ENCODE assay signal across 8 cellular contexts in genomic region chr9:62801961-62802718, GRCh38.
DNase-seq lines count a peak whose midpoint lies in the region; ATAC-seq, FAIRE-seq and TF ChIP-seq lines count a peak whose summit lies in the region.
"Not testable (repeated sequence)": the region's sequence is repeated elsewhere in the genome, so short reads cannot be mapped to it uniquely, and the experiment has no call there.

No MANE protein-coding gene starts in this region.

- FAIRE-seq in GM12878 (lab: Jason Lieb, UNC), result not testable (repeated sequence)

- TF ChIP-seq CTCF in GM12878 (IDR thresholded peaks at IDR 0.05 in 2 of 3, conservative IDR thresholded peaks at IDR 0.05 in 1 of 3; ENCODE audit: control insufficient read depth in 2 of 3, extremely low read depth in 1 of 3, insufficient read depth in 1 of 3, low read depth in 3 of 3, low read length in 3 of 3), result peak in 2 of 3 experiments; percentile 15 to 34; a peak in 2 of 6 replicates
- not testable (repeated sequence) for TF ChIP-seq CTCF in neural progenitor cell (IDR thresholded peaks at IDR 0.05)

- not testable (repeated sequence) for H3F3A ChIP-seq in neural progenitor cell (ENCODE audit: low read depth)

- POLR2A ChIA-PET in GM12878 (lab: Charles Lee), result interaction anchor here (1.9 kb wide), 1 partner anchor 1015 kb away, joined by 9 read pairs; no protein-coding TSS in a partner anchor

- CTCF ChIA-PET in GM12878 (lab: Yijun Ruan, JAX), result interaction anchor here (1.2 kb wide), 1 partner anchor 1015 kb away, joined by 8 read pairs; no protein-coding TSS in a partner anchor

- not testable (repeated sequence) for H3K4me1 ChIP-seq in GM12878 (ENCODE audit: control insufficient read depth, insufficient read depth, low read length); neural progenitor cell

- H3K79me2 ChIP-seq in GM12878 (ENCODE audit: control insufficient read depth, insufficient read depth, low read length), result peaks cover 42% of the 10 kb centered on the region
- not testable (repeated sequence) for H3K79me2 ChIP-seq in neural progenitor cell (ENCODE audit: low read depth)

- peak; percentile 72 for TF ChIP-seq POLR2A in GM12878 (IDR thresholded peaks at IDR 0.05; ENCODE audit: low read depth, low read length)

- H3K36me3 Mint-ChIP-seq in T-helper 17 cell (ENCODE audit: low read depth); neural progenitor cell: not testable (repeated sequence)

- H2AFZ ChIP-seq in GM12878 (ENCODE audit: control insufficient read depth, low read depth, low read length) (peak overlapping the region; percentile 96), neural progenitor cell (replicated peaks) (peak overlapping the region; percentile 96)

- H3K4me3 Mint-ChIP-seq in T-helper 17 cell, result peak overlapping the region; percentile 73
- H3K4me3 Mint-ChIP-seq in neural progenitor cell, result peak overlapping the region; percentile 76

- not testable (repeated sequence) for H3K27me3 ChIP-seq in GM12878 (replicated peaks in 1 of 2; ENCODE audit: control insufficient read depth in 2 of 2, insufficient read depth in 2 of 2, low read length in 1 of 2)
- H3K27me3 ChIP-seq in neural progenitor cell, result peaks cover 84% of the 10 kb centered on the region

- H3K27ac ChIP-seq in GM12878 (ENCODE audit: control insufficient read depth, insufficient read depth), result peak overlapping the region; percentile 94
- not testable (repeated sequence) for H3K27ac ChIP-seq in neural progenitor cell

- H3K9me3 Mint-ChIP-seq in neural progenitor cell, result peaks cover 38% of the 10 kb centered on the region

- H3K4me3 ChIP-seq in GM08714 (ENCODE audit: low read length) (peak overlapping the region; percentile 49; the same call in 1 of the 2 replicates), GM12878 (peak overlapping the region; percentile 79), neural progenitor cell (peak overlapping the region; percentile 44)

- not testable (repeated sequence) for H3K36me3 ChIP-seq in GM12878 (ENCODE audit: control insufficient read depth in 2 of 2, insufficient read depth in 2 of 2, low read length in 1 of 2); neural progenitor cell

- not testable (repeated sequence) for TF ChIP-seq EP300 in GM12878 (IDR thresholded peaks at IDR 0.05; ENCODE audit: borderline replicate concordance in 1 of 2, control insufficient read depth in 1 of 2, low read depth in 2 of 2, low read length in 2 of 2)

- RAD21 ChIA-PET in GM12878 (lab: Charles Lee; ENCODE audit: unreplicated experiment), result interaction anchor here (1.3 to 1.9 kb wide), 2 partner anchors 36 to 1015 kb away, joined by 4 to 20 read pairs; no protein-coding TSS in a partner anchor

- H4K20me1 ChIP-seq in GM12878 (ENCODE audit: control insufficient read depth, insufficient read depth), result not testable (repeated sequence)
- peaks cover 20% of the 10 kb centered on the region for H4K20me1 ChIP-seq in neural progenitor cell (ENCODE audit: low read depth)

- intact Hi-C loops in GM12878 (cut with micrococcal nuclease; ENCODE audit: unreplicated experiment); cardiac septum (cut with DNase I): not testable (repeated sequence)

- 3% methylated on average over 63 of the region's 63 CpGs for WGBS in GM12878 (ENCODE audit: insufficient coverage, insufficient replicate concordance, low lambda C conversion rate, missing lambda C conversion rate)

- not testable (repeated sequence) for BruUV-seq in GM12878 (replicated peaks; lab: Mats Ljungman, UMichigan)

- DNase-seq in T-helper 17 cell (peak; percentile 44 to 45 (median 45)), GM12878 (ENCODE audit: low read depth, low spot score) (peak; percentile 77), cardiac septum (ENCODE audit: low spot score) (peak; percentile 93), neural progenitor cell (ENCODE audit: low spot score) (peak; percentile 90), stromal cell of bone marrow (ENCODE audit: low read depth) (peak; percentile 11)

- not testable (repeated sequence) for TF ChIP-seq RAD21 in GM12878 (IDR thresholded peaks at IDR 0.05; ENCODE audit: insufficient read depth, low read depth, low read length)

- ATAC-seq in GM21528 (IDR thresholded peaks at IDR 0.05; ENCODE audit: low FRiP score, unreplicated experiment) (peak; percentile 100), HG03460 (IDR thresholded peaks at IDR 0.05; ENCODE audit: unreplicated experiment) (peak; percentile 99), T-helper 17 cell (peak; percentile 90), GM12878 (peak; percentile 97)

- H3K27ac Mint-ChIP-seq in T-helper 17 cell, result peak overlapping the region; percentile 39
- H3K27ac Mint-ChIP-seq in neural progenitor cell, result not testable (repeated sequence)

- not testable (repeated sequence) for H3K9me3 ChIP-seq in T-helper 17 cell (ENCODE audit: control insufficient read depth, low read length, poor library complexity, severe bottlenecking); GM12878 (replicated peaks; ENCODE audit: control insufficient read depth, insufficient read depth, low read length); neural progenitor cell (ENCODE audit: low read depth)

- SMC1A ChIA-PET in GM12878 (lab: Charles Lee; ENCODE audit: uncharacterized antibody, unreplicated experiment), result interaction anchor here (2.3 kb wide), 1 partner anchor 1016 kb away, joined by 11 read pairs; no protein-coding TSS in a partner anchor

- in situ Hi-C loops in GM12878 (cut with MboI), result not testable (repeated sequence)

- H3K4me1 Mint-ChIP-seq in T-helper 17 cell, result peaks cover 22% of the 10 kb centered on the region
- H3K4me1 Mint-ChIP-seq in neural progenitor cell, result peaks cover 11% of the 10 kb centered on the region

- H3K27me3 Mint-ChIP-seq in T-helper 17 cell (peaks cover 51% of the 10 kb centered on the region), neural progenitor cell (ENCODE audit: insufficient read depth, low read depth) (peaks cover 62% of the 10 kb centered on the region)

- H3K9ac ChIP-seq in GM12878 (ENCODE audit: control insufficient read depth, insufficient read depth, low read length), result peak overlapping the region; percentile 70
- H3K9ac ChIP-seq in neural progenitor cell, result not testable (repeated sequence)

- H3K4me2 ChIP-seq in GM12878 (ENCODE audit: control insufficient read depth, insufficient read depth) (peak overlapping the region; percentile 96), neural progenitor cell (peak overlapping the region; percentile 59)

TF ChIP-seq in GM12878, 131 proteins besides CTCF, POLR2A, EP300 and RAD21 (continues in another document):
- 0 out of 2 replicates have a peak, but pooled peaks have one; percentile 20 for TF ChIP-seq NRF1 (conservative IDR thresholded peaks at IDR 0.05; ENCODE audit: low read depth, low read length)
- TF ChIP-seq TAF1 (IDR thresholded peaks at IDR 0.05; ENCODE audit: borderline replicate concordance, low read depth, low read length), result peak; percentile 86; the same call in 1 of the 2 replicates
- TF ChIP-seq MXI1 (IDR thresholded peaks at IDR 0.05; ENCODE audit: low read depth, low read length), result peak; percentile 79
- peak; percentile 20 for TF ChIP-seq SKIL (IDR thresholded peaks at IDR 0.05; ENCODE audit: low read depth, poor library complexity, severe bottlenecking)
- peak; percentile 79 for TF ChIP-seq POLR2AphosphoS5 (IDR thresholded peaks at IDR 0.05; ENCODE audit: low read length)
- TF ChIP-seq ZBTB11 (CRISPR knock-in tag; IDR thresholded peaks at IDR 0.05), result peak; percentile 80
- TF ChIP-seq SP1 (IDR thresholded peaks at IDR 0.05; ENCODE audit: low read depth, low read length), result peak; percentile 25
- TF ChIP-seq POLR2AphosphoS2 (IDR thresholded peaks at IDR 0.05; ENCODE audit: low read depth, low read length), result peak; percentile 61
- TF ChIP-seq TBL1XR1 (IDR thresholded peaks at IDR 0.05; ENCODE audit: low read depth, low read length), result peak; percentile 28; the same call in 1 of the 2 replicates

Comparison
In these comparisons a context has a peak if more than half of its experiments do, and no peak if none do; other contexts are left out.
1. DNase-seq: peak in every context shown above with its lines; median percentile 93 in cardiac septum; 90 in neural progenitor cell; 77 in GM12878; 45 in T-helper 17 cell; 11 in stromal cell of bone marrow.